Comparison of ENCODE assay signal across 1 cellular context in genomic region chr10:104066945-104067344, GRCh38.
TF ChIP-seq lines count a peak whose summit lies in the region.

No MANE protein-coding gene starts in this region.

TF ChIP-seq in H1, 55 proteins besides CTCF, POLR2A, EP300 and RAD21:
- TF ChIP-seq YY1 (IDR thresholded peaks at IDR 0.05; ENCODE audit: low read depth, low read length) (peak; percentile 60; the same call in 1 of the 2 replicates), ASH2L (IDR thresholded peaks at IDR 0.05; ENCODE audit: low read length) (peak; percentile 1), JUND (IDR thresholded peaks at IDR 0.05; ENCODE audit: low read length) (no peak), CHD7 (IDR thresholded peaks at IDR 0.05; ENCODE audit: insufficient replicate concordance, low read length) (peak; percentile 23)
